9 cellular contexts compared by ENCODE assay signal in the genomic region with DNA sequence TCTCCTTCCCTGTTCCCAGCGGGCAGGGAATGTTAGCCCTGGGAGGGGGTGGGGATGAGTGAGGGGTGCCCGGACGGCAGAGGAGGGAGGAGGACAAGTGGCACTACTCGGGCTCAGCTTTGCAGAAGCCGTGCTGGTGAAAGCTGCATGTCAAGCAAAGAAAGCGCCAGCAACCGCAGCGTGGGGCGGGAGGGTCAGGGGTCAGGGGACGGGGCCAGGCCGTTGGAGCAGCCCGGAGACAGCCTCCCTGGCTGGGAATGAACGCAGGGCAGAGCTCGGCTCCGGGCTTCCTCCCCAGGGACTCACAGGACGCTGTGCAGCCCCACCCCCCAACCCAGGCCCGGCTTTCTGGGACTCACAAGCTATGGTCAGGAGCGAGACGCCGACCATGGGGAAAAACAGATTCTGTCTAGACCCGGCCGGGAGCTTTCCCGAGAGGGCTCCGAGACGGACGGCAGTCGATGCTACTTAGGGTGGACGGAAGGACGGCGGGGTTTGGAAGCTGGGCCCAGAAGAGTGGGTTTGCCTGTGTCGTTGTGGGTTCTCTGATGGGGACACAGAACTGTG.
DNase-seq lines count a peak whose midpoint lies in the region; ATAC-seq and TF ChIP-seq lines count a peak whose summit lies in the region.
"Had no signal": no experiment of that assay in that cellular context is flagged by ENCODE, and none has a peak within 500 bp of the region (broad histone marks: within the 10 kb centered on the region; RNA-seq: fewer than 3 reads in every experiment).

No MANE protein-coding gene starts in this region.

- intact Hi-C loops in CD14-positive monocyte (cut with micrococcal nuclease), result no loop called here
- intact Hi-C loops in right cardiac atrium (cut with DNase I), result loop anchor here in 2 of 4 donors (5.0 to 10.0 kb wide), 2 partner anchors 114 to 116 kb away; a partner anchor contains a TSS

- H3K4me3 Mint-ChIP-seq in CD14-positive monocyte, result peak overlapping the region; percentile 50 to 80
- H3K4me3 Mint-ChIP-seq in activated T-cell treated with anti-CD3 and anti-CD28 coated beads, Interleukin-2, amount 50 U/mL, for 24 hours, result peak overlapping the region; percentile 47

- H3K27ac ChIP-seq in right cardiac atrium (ENCODE audit: low read length), result peak overlapping the region; percentile 44
- H3K27ac ChIP-seq in parathyroid adenoma, result no peak overlapping the region
- no peak overlapping the region for H3K27ac ChIP-seq in Karpas-422 (ENCODE audit: low read length)

- peak overlapping the region; percentile 37 for H3K4me3 ChIP-seq in right cardiac atrium (ENCODE audit: low read length)
- H3K4me3 ChIP-seq in parathyroid adenoma (ENCODE audit: low read depth, low read length), result peak overlapping the region; percentile 51
- H3K4me3 ChIP-seq in Karpas-422 (ENCODE audit: low read length), result no peak overlapping the region

- ATAC-seq in right cardiac atrium, result peak; percentile 84
- ATAC-seq in HG03196 (IDR thresholded peaks at IDR 0.05; ENCODE audit: unreplicated experiment), result no peak

- H3K79me2 ChIP-seq in parathyroid adenoma (no peaks in the 10 kb centered on the region), Karpas-422 (ENCODE audit: low read length) (no peaks in the 10 kb centered on the region)

- peaks cover 19 to 44% (median 41%) of the 10 kb centered on the region in 3 donors for H3K27me3 Mint-ChIP-seq in CD14-positive monocyte (ENCODE audit: low read depth in 3 of 3)
- H3K27me3 Mint-ChIP-seq in activated T-cell treated with anti-CD3 and anti-CD28 coated beads, Interleukin-2, amount 50 U/mL, for 24 hours, result peaks cover 56% of the 10 kb centered on the region

- peaks cover 0 to 5% (median 0%) of the 10 kb centered on the region in 7 donors for H3K9me3 Mint-ChIP-seq in CD14-positive monocyte
- no peaks in the 10 kb centered on the region for H3K9me3 Mint-ChIP-seq in activated T-cell treated with anti-CD3 and anti-CD28 coated beads, Interleukin-2, amount 50 U/mL, for 24 hours

- H3K9me3 ChIP-seq in right cardiac atrium (ENCODE audit: control insufficient read depth, low read length), result no peaks in the 10 kb centered on the region
- H3K9me3 ChIP-seq in parathyroid adenoma (ENCODE audit: control insufficient read depth, low read length), result no peaks in the 10 kb centered on the region
- H3K9me3 ChIP-seq in Karpas-422 (ENCODE audit: low read length), result no peaks in the 10 kb centered on the region

- no peak overlapping the region for H3K9ac ChIP-seq in parathyroid adenoma
- H3K9ac ChIP-seq in Karpas-422 (ENCODE audit: low read length), result no peak overlapping the region

- no peaks in the 10 kb centered on the region for H3K36me3 Mint-ChIP-seq in CD14-positive monocyte
- no peaks in the 10 kb centered on the region for H3K36me3 Mint-ChIP-seq in activated T-cell treated with anti-CD3 and anti-CD28 coated beads, Interleukin-2, amount 50 U/mL, for 24 hours (ENCODE audit: low read depth)

- H3K27me3 ChIP-seq in right cardiac atrium (ENCODE audit: control insufficient read depth, insufficient read depth), result no peaks in the 10 kb centered on the region
- no peaks in the 10 kb centered on the region for H3K27me3 ChIP-seq in parathyroid adenoma (ENCODE audit: control insufficient read depth, insufficient read depth, low read length)
- no peaks in the 10 kb centered on the region for H3K27me3 ChIP-seq in Karpas-422 (ENCODE audit: low read length)

- no peak overlapping the region for H3K27ac Mint-ChIP-seq in CD14-positive monocyte
- no peak overlapping the region for H3K27ac Mint-ChIP-seq in activated T-cell treated with anti-CD3 and anti-CD28 coated beads, Interleukin-2, amount 50 U/mL, for 24 hours

- no peaks in the 10 kb centered on the region for H3K9me2 ChIP-seq in Karpas-422 (replicated peaks; ENCODE audit: insufficient read depth, low read length)

- H2AFZ ChIP-seq in parathyroid adenoma, result peak overlapping the region; percentile 70
- H2AFZ ChIP-seq in Karpas-422 (ENCODE audit: low read length), result no peak overlapping the region

- peaks cover 8% of the 10 kb centered on the region for H3K4me1 Mint-ChIP-seq in CD14-positive monocyte
- H3K4me1 Mint-ChIP-seq in activated T-cell treated with anti-CD3 and anti-CD28 coated beads, Interleukin-2, amount 50 U/mL, for 24 hours (ENCODE audit: low read depth), result peaks cover 16% of the 10 kb centered on the region

- no peaks in the 10 kb centered on the region for H3K4me1 ChIP-seq in right cardiac atrium (ENCODE audit: control insufficient read depth, insufficient read depth, low read length)
- H3K4me1 ChIP-seq in parathyroid adenoma, result no peaks in the 10 kb centered on the region
- H3K4me1 ChIP-seq in Karpas-422 (ENCODE audit: low read length), result no peaks in the 10 kb centered on the region

- H3K4me2 ChIP-seq in parathyroid adenoma (ENCODE audit: low read length), result peak overlapping the region; percentile 91
- no peak overlapping the region for H3K4me2 ChIP-seq in Karpas-422 (ENCODE audit: low read depth, low read length, poor library complexity, severe bottlenecking)

- no peaks in the 10 kb centered on the region for H4K20me1 ChIP-seq in Karpas-422 (ENCODE audit: insufficient read depth, low read depth, low read length)

- WGBS in right cardiac atrium, result 31% methylated on average over 31 of the region's 31 CpGs

- no peak for TF ChIP-seq CTCF in CD14-positive monocyte (IDR thresholded peaks at IDR 0.05)
- TF ChIP-seq CTCF in parathyroid adenoma (IDR thresholded peaks at IDR 0.05), result no peak

- peak; percentile 44 for DNase-seq in CD14-positive monocyte (ENCODE audit: low spot score)
- DNase-seq in activated T-cell treated with anti-CD3 and anti-CD28 coated beads, Interleukin-2, amount 50 U/mL, for 24 hours, result no peak
- peak; percentile 75 to 93 (median 91) for DNase-seq in right cardiac atrium
- DNase-seq in glomerular visceral epithelial cell (ENCODE audit: extremely low spot score), result no peak
- no peak for DNase-seq in Karpas-422
- DNase-seq in NCI-H446 treated with DMSO at 0.1 percent for 48 hours (lab: John Stamatoyannopoulos, UW), result no peak
- DNase-seq: activated CD4-positive, alpha-beta T cell treated with anti-CD3 and anti-CD28 coated beads, Interleukin-2, amount 50 U/mL, for 4 hours had no signal

- no peaks in the 10 kb centered on the region for H3K36me3 ChIP-seq in parathyroid adenoma (ENCODE audit: control insufficient read depth, insufficient read depth, low read length)
- no peaks in the 10 kb centered on the region for H3K36me3 ChIP-seq in Karpas-422 (ENCODE audit: insufficient read depth, low read length)

Comparison
In these comparisons a context has a peak if more than half of its experiments do, and no peak if none do; other contexts are left out.
1. DNase-seq: peak in CD14-positive monocyte (single experiment) and right cardiac atrium (3 of 3); none in activated T-cell treated with anti-CD3 and anti-CD28 coated beads, Interleukin-2, amount 50 U/mL, for 24 hours (single experiment), glomerular visceral epithelial cell (single experiment), Karpas-422 (single experiment) and NCI-H446 treated with DMSO at 0.1 percent for 48 hours (single experiment).